In genomic region chr12:8695116-8695515, GRCh38 we compare ENCODE assay signal across 20 cellular contexts. TPM values are rescaled to one million over a fixed set of nuclear protein-coding genes. Genes with fewer than 3 reads are reported as not detected.
DNase-seq lines count a peak whose midpoint lies in the region; ATAC-seq and TF ChIP-seq lines count a peak whose summit lies in the region.
"Had no signal": no experiment of that assay in that cellular context is flagged by ENCODE, and none has a peak within 500 bp of the region (broad histone marks: within the 10 kb centered on the region; RNA-seq: fewer than 3 reads in every experiment).

No MANE protein-coding gene starts in this region.

- POLR2A ChIA-PET in activated CD4-positive, alpha-beta T cell treated with anti-CD3 and anti-CD28 coated beads for 36 hours (lab: Charles Lee), result interaction anchor here (0.6 kb wide), 1 partner anchor 552 kb away, joined by 11 read pairs; no protein-coding TSS in a partner anchor

- no peak overlapping the region for H3K27ac Mint-ChIP-seq in activated CD4-positive, alpha-beta T cell treated with anti-CD3 and anti-CD28 coated beads for 36 hours
- H3K27ac Mint-ChIP-seq: CD14-positive monocyte, GM23338, H9 had no signal

- no peak overlapping the region for H4K12ac ChIP-seq in trophoblast cell (ENCODE audit: low read depth, low read length)

- H3K36me3 ChIP-seq in BLaER1 treated with 17β-estradiol and CSF1 and Interleukin-3, amounts not matched to agents 10 nM and 100 nM, result 0 out of 22 replicates have a peak, but pooled peaks cover 0 to under 1% (median 0%) of the 10 kb centered on the region in 11 experiments
- H3K36me3 ChIP-seq in DOHH2 (ENCODE audit: control insufficient read depth, low read length) (peaks cover 24% of the 10 kb centered on the region), OCI-LY3 (replicated peaks; ENCODE audit: low read depth, low read length) (peaks cover 3% of the 10 kb centered on the region), psoas muscle (ENCODE audit: insufficient read depth in 1 of 2, low read depth in 1 of 2) (peaks cover 0 to 5% of the 10 kb centered on the region in 2 donors), trophoblast cell (ENCODE audit: control insufficient read depth in 1 of 2, insufficient read depth in 2 of 2, low read length in 2 of 2) (no peaks in the 10 kb centered on the region)

- ATAC-seq in psoas muscle (no peak), GM19397 (IDR thresholded peaks at IDR 0.05; ENCODE audit: unreplicated experiment) (no peak)
- ATAC-seq in activated CD4-positive, alpha-beta T cell treated with anti-CD3 and anti-CD28 coated beads for 36 hours, result no peak
- ATAC-seq: GM12878, GM23338, HCT116 had no signal

- peaks cover 18% of the 10 kb centered on the region for H3K4me1 Mint-ChIP-seq in activated CD4-positive, alpha-beta T cell treated with anti-CD3 and anti-CD28 coated beads for 36 hours

- H3K4me1 ChIP-seq in BLaER1 treated with 17β-estradiol and CSF1 and Interleukin-3, amounts not matched to agents 10 nM and 100 nM, result peaks cover 40 to 82% (median 73%) of the 10 kb centered on the region in 10 experiments
- H3K4me1 ChIP-seq in DOHH2 (ENCODE audit: control insufficient read depth, low read length) (peaks cover 79% of the 10 kb centered on the region), OCI-LY3 (ENCODE audit: low read length) (peaks cover 25% of the 10 kb centered on the region), psoas muscle (peaks cover 28% of the 10 kb centered on the region), trophoblast cell (ENCODE audit: control insufficient read depth in 1 of 2, insufficient read depth in 2 of 2, low read length in 2 of 2) (peaks cover 0 to 4% of the 10 kb centered on the region in 2 experiments)

- H3K79me1 ChIP-seq in trophoblast cell (ENCODE audit: low read length), result peaks cover 15% of the 10 kb centered on the region

- 79 to 92% (median 82%) methylated on average over 9 to 10 of the region's 10 CpGs for WGBS in psoas muscle, 3 donors
- no CpG with 5 or more reads among the region's 10 CpGs for WGBS in trophoblast cell (ENCODE audit: extremely low coverage, insufficient coverage, insufficient read length)

- no peak overlapping the region for H3K9ac ChIP-seq in BLaER1 treated with 17β-estradiol and CSF1 and Interleukin-3, amounts not matched to agents 10 nM and 100 nM
- H3K9ac ChIP-seq in OCI-LY3 (ENCODE audit: low read length) (no peak overlapping the region), trophoblast cell (ENCODE audit: low read length) (no peak overlapping the region)

- H3K4ac ChIP-seq in trophoblast cell (ENCODE audit: low read depth, low read length), result no peak overlapping the region

- H4K8ac ChIP-seq in trophoblast cell (ENCODE audit: low read depth, low read length), result no peak overlapping the region

- intact Hi-C loops in psoas muscle (cut with DNase I), result loop anchor here in 1 of 2 donors (10.0 kb wide), 1 partner anchor 1670 kb away; no protein-coding TSS in a partner anchor
- intact Hi-C loops in activated CD4-positive, alpha-beta T cell treated with anti-CD3 and anti-CD28 coated beads for 36 hours (cut with DNase I, micrococcal nuclease), result loop anchor here in 1 of 2 experiments (5.0 kb wide), 2 partner anchors 197 to 453 kb away; no protein-coding TSS in a partner anchor

- H2AFZ ChIP-seq in OCI-LY3 (ENCODE audit: low read depth, low read length) (no peak overlapping the region), trophoblast cell (ENCODE audit: insufficient read depth, low read length, poor library complexity) (no peak overlapping the region)
- H2AFZ ChIP-seq: GM23338 had no signal

- H2BK5ac ChIP-seq in trophoblast cell (ENCODE audit: low read depth, low read length, poor library complexity), result no peak overlapping the region

- H3K9me3 Mint-ChIP-seq in activated CD4-positive, alpha-beta T cell treated with anti-CD3 and anti-CD28 coated beads for 36 hours (ENCODE audit: low read depth), result no peaks in the 10 kb centered on the region
- H3K9me3 Mint-ChIP-seq: GM23338, H9 had no signal

- H3K4me3 Mint-ChIP-seq in activated CD4-positive, alpha-beta T cell treated with anti-CD3 and anti-CD28 coated beads for 36 hours, result no peak overlapping the region
- H3K4me3 Mint-ChIP-seq: CD14-positive monocyte; CD4-positive, alpha-beta memory T cell; GM23338; H9 had no signal

- H3K9me2 ChIP-seq in DOHH2 (replicated peaks; ENCODE audit: control insufficient read depth, low read length), result no peaks in the 10 kb centered on the region

- no peak overlapping the region for H2AK5ac ChIP-seq in trophoblast cell (ENCODE audit: low read length)

- no peaks in the 10 kb centered on the region for H3K27me3 ChIP-seq in BLaER1 treated with 17β-estradiol and CSF1 and Interleukin-3, amounts not matched to agents 10 nM and 100 nM
- H3K27me3 ChIP-seq in DOHH2 (ENCODE audit: control insufficient read depth, low read length) (no peaks in the 10 kb centered on the region), OCI-LY3 (ENCODE audit: low read depth, low read length) (peaks cover 11% of the 10 kb centered on the region), psoas muscle (ENCODE audit: insufficient read depth in 3 of 3, low read length in 2 of 3) (no peaks in the 10 kb centered on the region), trophoblast cell (ENCODE audit: insufficient read depth, low read length) (no peaks in the 10 kb centered on the region)

- H3K79me2 ChIP-seq in DOHH2 (ENCODE audit: control insufficient read depth, low read length), result peaks cover 48% of the 10 kb centered on the region
- H3K79me2 ChIP-seq in OCI-LY3 (ENCODE audit: low read length), result peaks cover 15% of the 10 kb centered on the region
- peaks cover 14% of the 10 kb centered on the region for H3K79me2 ChIP-seq in trophoblast cell (ENCODE audit: control insufficient read depth, insufficient read depth, low read length, poor library complexity)

- H3K4me3 ChIP-seq in BLaER1 treated with 17β-estradiol and CSF1 and Interleukin-3, amounts not matched to agents 10 nM and 100 nM, result no peak overlapping the region
- H3K4me3 ChIP-seq in DOHH2 (ENCODE audit: low read length) (peak overlapping the region; percentile 91), OCI-LY3 (ENCODE audit: low read length) (no peak overlapping the region), psoas muscle (no peak overlapping the region), trophoblast cell (ENCODE audit: low read depth, low read length) (no peak overlapping the region)
- H3K4me3 ChIP-seq: GM12878, GM23338 had no signal

- H3K4me2 ChIP-seq in BLaER1 treated with 17β-estradiol and CSF1 and Interleukin-3, amounts not matched to agents 10 nM and 100 nM, result peak overlapping the region in 10 of 11 experiments; percentile 42 to 95 (median 82); a peak in 15 of 22 replicates
- H3K4me2 ChIP-seq in DOHH2 (ENCODE audit: low read length) (peak overlapping the region; percentile 95), OCI-LY3 (ENCODE audit: low read length) (0 out of 2 replicates have a peak overlapping the region, but pooled peaks have one; percentile 22), trophoblast cell (ENCODE audit: low read length) (no peak overlapping the region)
- H3K4me2 ChIP-seq: GM23338 had no signal

- no peak overlapping the region for H4K91ac ChIP-seq in trophoblast cell (ENCODE audit: low read depth, low read length)

- TF ChIP-seq CTCF in DOHH2 (IDR thresholded peaks at IDR 0.05; ENCODE audit: low read depth, low read length, poor library complexity, severe bottlenecking), result no peak
- TF ChIP-seq CTCF in OCI-LY3 (IDR thresholded peaks at IDR 0.05; ENCODE audit: low read depth, low read length), result no peak
- TF ChIP-seq CTCF in psoas muscle (IDR thresholded peaks at IDR 0.05), result no peak

- H3K9me3 ChIP-seq in BLaER1 treated with 17β-estradiol and CSF1 and Interleukin-3, amounts not matched to agents 10 nM and 100 nM (replicated peaks in 1 of 11), result no peaks in the 10 kb centered on the region
- H3K9me3 ChIP-seq in DOHH2 (ENCODE audit: control insufficient read depth, insufficient read depth, low read length), result no peaks in the 10 kb centered on the region
- no peaks in the 10 kb centered on the region for H3K9me3 ChIP-seq in OCI-LY3 (ENCODE audit: insufficient read depth, low read length)
- no peaks in the 10 kb centered on the region for H3K9me3 ChIP-seq in psoas muscle
- H3K9me3 ChIP-seq in trophoblast cell (ENCODE audit: insufficient read depth, low read depth, low read length), result no peaks in the 10 kb centered on the region

- H3K27me3 Mint-ChIP-seq in activated CD4-positive, alpha-beta T cell treated with anti-CD3 and anti-CD28 coated beads for 36 hours, result peaks cover 2% of the 10 kb centered on the region
- H3K27me3 Mint-ChIP-seq: CD4-positive, alpha-beta memory T cell had no signal

- peaks cover 5 to 17% (median 13%) of the 10 kb centered on the region in 11 experiments; a peak in 15 of 22 replicates for H4K20me1 ChIP-seq in BLaER1 treated with 17β-estradiol and CSF1 and Interleukin-3, amounts not matched to agents 10 nM and 100 nM
- peaks cover 6% of the 10 kb centered on the region for H4K20me1 ChIP-seq in DOHH2 (ENCODE audit: control insufficient read depth, insufficient read depth, low read depth, low read length)
- H4K20me1 ChIP-seq in OCI-LY3 (ENCODE audit: insufficient read depth, low read length), result no peaks in the 10 kb centered on the region

- DNase-seq in psoas muscle (no peak), trophoblast cell (no peak)
- DNase-seq in activated CD4-positive, alpha-beta T cell treated with anti-CD3 and anti-CD28 coated beads for 36 hours, result no peak
- DNase-seq: Calu3; CD4-positive, alpha-beta memory T cell; COR-L47; DMS53; DND-41; EL; GDM1; H9 had no signal

- CTCF ChIA-PET in activated CD4-positive, alpha-beta T cell treated with anti-CD3 and anti-CD28 coated beads for 36 hours (lab: Charles Lee), result interaction anchor here (1.0 kb wide), 1 partner anchor 196 kb away, joined by 3 read pairs; no protein-coding TSS in a partner anchor

- H3K23ac ChIP-seq in trophoblast cell (ENCODE audit: low read length), result no peak overlapping the region

- H3K14ac ChIP-seq in trophoblast cell (ENCODE audit: low read length), result no peak overlapping the region

- no peak overlapping the region for H2BK120ac ChIP-seq in trophoblast cell (ENCODE audit: insufficient read depth, low read length, poor library complexity)

- no peaks in the 10 kb centered on the region for H3K36me3 Mint-ChIP-seq in activated CD4-positive, alpha-beta T cell treated with anti-CD3 and anti-CD28 coated beads for 36 hours (ENCODE audit: low read depth)

- H3F3A ChIP-seq in DOHH2 (ENCODE audit: control insufficient read depth, insufficient read depth), result peaks cover 41% of the 10 kb centered on the region

- H3K27ac ChIP-seq in BLaER1 treated with 17β-estradiol and CSF1 and Interleukin-3, amounts not matched to agents 10 nM and 100 nM, result no peak overlapping the region
- H3K27ac ChIP-seq in DOHH2 (ENCODE audit: low read depth, low read length) (peak overlapping the region; percentile 100), OCI-LY3 (ENCODE audit: low read length) (no peak overlapping the region), psoas muscle (peak overlapping the region; percentile 96), trophoblast cell (ENCODE audit: low read depth, low read length) (no peak overlapping the region)

- H2BK12ac ChIP-seq in trophoblast cell (ENCODE audit: low read length), result no peak overlapping the region

- no peak overlapping the region for H3K18ac ChIP-seq in trophoblast cell (ENCODE audit: low read length)

RNA-seq across cellular contexts. Expression of gene RIMKLB, which starts 2.7 kb away (rescaled TPM):
- total RNA-seq in psoas muscle, result 10 to 100 TPM in 2 of 4 donors, 1 to 10 TPM in 2; 4.6 to 19.1 (median 11.2) TPM
- polyA plus RNA-seq in psoas muscle, result 1 to 10 TPM; 4.8 to 8.1 (median 5.7) TPM
- polyA plus RNA-seq in trophoblast cell (2013), result 62.1 and 62.8 TPM in 2 replicates
- 1 to 10 TPM; 5.2 to 5.3 TPM for total RNA-seq in activated CD4-positive, alpha-beta T cell treated with anti-CD3 and anti-CD28 coated beads for 36 hours

RNA-seq across cellular contexts. Expression of gene MFAP5, which starts 32.5 kb away (rescaled TPM):
- 10 to 100 TPM in 3 of 4 donors, 1 to 10 TPM in 1; 3.4 to 27.9 (median 20.7) TPM for total RNA-seq in psoas muscle
- polyA plus RNA-seq in psoas muscle, result 10 to 100 TPM; 17.4 to 24.5 (median 23.3) TPM
- 455 and 486 TPM in 2 replicates for polyA plus RNA-seq in trophoblast cell (2013)
- not detected for total RNA-seq in activated CD4-positive, alpha-beta T cell treated with anti-CD3 and anti-CD28 coated beads for 36 hours
- total RNA-seq: Calu3; CD4-positive, alpha-beta memory T cell; H4 had no signal
- polyA plus RNA-seq: CD14-positive monocyte; CD4-positive, alpha-beta memory T cell had no signal

Comparison
In these comparisons a context has a peak if more than half of its experiments do, and no peak if none do; other contexts are left out.
1. H3K27ac ChIP-seq: peak in DOHH2 (single experiment) and psoas muscle (single experiment); none in BLaER1 treated with 17β-estradiol and CSF1 and Interleukin-3, amounts not matched to agents 10 nM and 100 nM (0 of 11), OCI-LY3 (single experiment) and trophoblast cell (single experiment).
2. RNA of gene MFAP5, which starts 32.5 kb away (total RNA-seq): 3.4 to 27.9 TPM in psoas muscle; not detected in activated CD4-positive, alpha-beta T cell treated with anti-CD3 and anti-CD28 coated beads for 36 hours; every median in the first group is over 4 times any median in the second.